8 cellular contexts compared by ENCODE assay signal in genomic region chr10:14032406-14032998, GRCh38.
DNase-seq lines count a peak whose midpoint lies in the region; ATAC-seq and TF ChIP-seq lines count a peak whose summit lies in the region.

No MANE protein-coding gene starts in this region.

- intact Hi-C loops in activated T-helper 2 cell treated with anti-CD3 and anti-CD28 coated beads, Interferon-gamma antibody, Interleukin-2, Interleukin-4, amounts not matched to agents 10 μg/mL and 5 μg/mL and 100 μg/mL, durations not matched to agents 14 hours and 24 hours and 36 hours (cut with micrococcal nuclease): no loop called here

- no peaks in the 10 kb centered on the region for H3K9me3 ChIP-seq in BE2C
- H3K9me3 ChIP-seq in Karpas-422 (ENCODE audit: low read length): no peaks in the 10 kb centered on the region

- ATAC-seq in stimulated activated effector memory CD8-positive, alpha-beta T cell treated with anti-CD3 and anti-CD28 coated beads, Interleukin-12 subunit alpha, Interleukin-12 subunit beta, amount 100 ng/mL, for 72 hours: peak; percentile 37
- ATAC-seq in HG03354 (IDR thresholded peaks at IDR 0.05; ENCODE audit: poor library complexity, severe bottlenecking, unreplicated experiment): no peak

- H2AFZ ChIP-seq in Karpas-422 (ENCODE audit: low read length): no peak overlapping the region

- H3K4me3 ChIP-seq in BE2C (ENCODE audit: low read depth, low read length) (no peak overlapping the region), Karpas-422 (ENCODE audit: low read length) (no peak overlapping the region)

- peak; percentile 42 for TF ChIP-seq CTCF in BE2C (IDR thresholded peaks at IDR 0.05; ENCODE audit: low read depth, low read length)

- H3K4me3 Mint-ChIP-seq in activated T-helper 2 cell treated with anti-CD3 and anti-CD28 coated beads, Interferon-gamma antibody, Interleukin-2, Interleukin-4, amounts not matched to agents 10 μg/mL and 5 μg/mL and 100 μg/mL, durations not matched to agents 14 hours and 24 hours and 36 hours (ENCODE audit: low read depth): no peak overlapping the region
- no peak overlapping the region for H3K4me3 Mint-ChIP-seq in stimulated activated effector memory CD8-positive, alpha-beta T cell treated with anti-CD3 and anti-CD28 coated beads, Interleukin-12 subunit alpha, Interleukin-12 subunit beta, amount 100 ng/mL, for 72 hours

- H3K9me2 ChIP-seq in Karpas-422 (replicated peaks; ENCODE audit: insufficient read depth, low read length): no peaks in the 10 kb centered on the region

- H3K27me3 ChIP-seq in BE2C: no peaks in the 10 kb centered on the region
- H3K27me3 ChIP-seq in Karpas-422 (ENCODE audit: low read length): no peaks in the 10 kb centered on the region

- no peaks in the 10 kb centered on the region for H3K36me3 ChIP-seq in BE2C
- no peaks in the 10 kb centered on the region for H3K36me3 ChIP-seq in Karpas-422 (ENCODE audit: insufficient read depth, low read length)

- DNase-seq in BE2C: peak; percentile 10
- peak; percentile 67 for DNase-seq in Karpas-422
- DNase-seq in activated T-helper 2 cell treated with anti-CD3 and anti-CD28 coated beads, Interferon-gamma antibody, Interleukin-2, Interleukin-4, amounts not matched to agents 10 μg/mL and 5 μg/mL and 100 μg/mL, durations not matched to agents 14 hours and 24 hours and 36 hours (ENCODE audit: low spot score): peak; percentile 17
- DNase-seq in iPS-NIHi11 (ENCODE audit: low spot score): peak; percentile 85
- DNase-seq in stimulated activated effector memory CD8-positive, alpha-beta T cell treated with anti-CD3 and anti-CD28 coated beads, Interleukin-12 subunit alpha, Interleukin-12 subunit beta, amount 100 ng/mL, for 72 hours (ENCODE audit: low spot score in 2 of 2): peak; percentile 22 to 66
- DNase-seq in KG1 (lab: John Stamatoyannopoulos, UW): no peak
- no peak for DNase-seq in COR-L47 (lab: John Stamatoyannopoulos, UW)

- no peak overlapping the region for H3K9ac ChIP-seq in Karpas-422 (ENCODE audit: low read length)

- H3K27ac Mint-ChIP-seq in activated T-helper 2 cell treated with anti-CD3 and anti-CD28 coated beads, Interferon-gamma antibody, Interleukin-2, Interleukin-4, amounts not matched to agents 10 μg/mL and 5 μg/mL and 100 μg/mL, durations not matched to agents 14 hours and 24 hours and 36 hours: no peak overlapping the region
- no peak overlapping the region for H3K27ac Mint-ChIP-seq in stimulated activated effector memory CD8-positive, alpha-beta T cell treated with anti-CD3 and anti-CD28 coated beads, Interleukin-12 subunit alpha, Interleukin-12 subunit beta, amount 100 ng/mL, for 72 hours

- H3K27ac ChIP-seq in Karpas-422 (ENCODE audit: low read length): no peak overlapping the region

- no peak overlapping the region for H3K4me2 ChIP-seq in Karpas-422 (ENCODE audit: low read depth, low read length, poor library complexity, severe bottlenecking)

- no peaks in the 10 kb centered on the region for H3K4me1 Mint-ChIP-seq in activated T-helper 2 cell treated with anti-CD3 and anti-CD28 coated beads, Interferon-gamma antibody, Interleukin-2, Interleukin-4, amounts not matched to agents 10 μg/mL and 5 μg/mL and 100 μg/mL, durations not matched to agents 14 hours and 24 hours and 36 hours (ENCODE audit: low read depth)
- H3K4me1 Mint-ChIP-seq in stimulated activated effector memory CD8-positive, alpha-beta T cell treated with anti-CD3 and anti-CD28 coated beads, Interleukin-12 subunit alpha, Interleukin-12 subunit beta, amount 100 ng/mL, for 72 hours: no peaks in the 10 kb centered on the region

- H3K27me3 Mint-ChIP-seq in activated T-helper 2 cell treated with anti-CD3 and anti-CD28 coated beads, Interferon-gamma antibody, Interleukin-2, Interleukin-4, amounts not matched to agents 10 μg/mL and 5 μg/mL and 100 μg/mL, durations not matched to agents 14 hours and 24 hours and 36 hours (ENCODE audit: low read depth): peaks cover 19% of the 10 kb centered on the region

- no peaks in the 10 kb centered on the region for H3K36me3 Mint-ChIP-seq in activated T-helper 2 cell treated with anti-CD3 and anti-CD28 coated beads, Interferon-gamma antibody, Interleukin-2, Interleukin-4, amounts not matched to agents 10 μg/mL and 5 μg/mL and 100 μg/mL, durations not matched to agents 14 hours and 24 hours and 36 hours (ENCODE audit: low read depth)
- no peaks in the 10 kb centered on the region for H3K36me3 Mint-ChIP-seq in stimulated activated effector memory CD8-positive, alpha-beta T cell treated with anti-CD3 and anti-CD28 coated beads, Interleukin-12 subunit alpha, Interleukin-12 subunit beta, amount 100 ng/mL, for 72 hours

- H3K9me3 Mint-ChIP-seq in activated T-helper 2 cell treated with anti-CD3 and anti-CD28 coated beads, Interferon-gamma antibody, Interleukin-2, Interleukin-4, amounts not matched to agents 10 μg/mL and 5 μg/mL and 100 μg/mL, durations not matched to agents 14 hours and 24 hours and 36 hours: no peaks in the 10 kb centered on the region
- no peaks in the 10 kb centered on the region for H3K9me3 Mint-ChIP-seq in stimulated activated effector memory CD8-positive, alpha-beta T cell treated with anti-CD3 and anti-CD28 coated beads, Interleukin-12 subunit alpha, Interleukin-12 subunit beta, amount 100 ng/mL, for 72 hours

- no peaks in the 10 kb centered on the region for H4K20me1 ChIP-seq in Karpas-422 (ENCODE audit: insufficient read depth, low read depth, low read length)

- no peaks in the 10 kb centered on the region for H3K79me2 ChIP-seq in Karpas-422 (ENCODE audit: low read length)

- H3K4me1 ChIP-seq in BE2C (no peaks in the 10 kb centered on the region), Karpas-422 (ENCODE audit: low read length) (no peaks in the 10 kb centered on the region)

Comparison
In these comparisons a context has a peak if more than half of its experiments do, and no peak if none do; other contexts are left out.
1. DNase-seq: peak in BE2C (single experiment), Karpas-422 (single experiment), activated T-helper 2 cell treated with anti-CD3 and anti-CD28 coated beads, Interferon-gamma antibody, Interleukin-2, Interleukin-4, amounts not matched to agents 10 μg/mL and 5 μg/mL and 100 μg/mL, durations not matched to agents 14 hours and 24 hours and 36 hours (single experiment), iPS-NIHi11 (single experiment) and stimulated activated effector memory CD8-positive, alpha-beta T cell treated with anti-CD3 and anti-CD28 coated beads, Interleukin-12 subunit alpha, Interleukin-12 subunit beta, amount 100 ng/mL, for 72 hours (2 of 2); none in KG1 (single experiment) and COR-L47 (single experiment).